11 cellular contexts compared by ENCODE assay signal in genomic region chr9:38339087-38339486, GRCh38. TPM values are rescaled to one million over a fixed set of nuclear protein-coding genes. Genes with fewer than 3 reads are reported as not detected.
DNase-seq lines count a peak whose midpoint lies in the region; ATAC-seq and TF ChIP-seq lines count a peak whose summit lies in the region.
"Had no signal": no experiment of that assay in that cellular context is flagged by ENCODE, and none has a peak within 500 bp of the region (broad histone marks: within the 10 kb centered on the region; RNA-seq: fewer than 3 reads in every experiment).

No MANE protein-coding gene starts in this region.

- H3K36me3 ChIP-seq in colonic mucosa, result no peaks in the 10 kb centered on the region
- H3K36me3 ChIP-seq: BLaER1, vagina had no signal

- H3K9me3 ChIP-seq in colonic mucosa, result no peaks in the 10 kb centered on the region
- H3K9me3 ChIP-seq: BLaER1, vagina had no signal

- no peaks in the 10 kb centered on the region for H3K9me3 Mint-ChIP-seq in activated CD8-positive, alpha-beta memory T cell treated with anti-CD3 and anti-CD28 coated beads, Interleukin-2, amount 10 ng/mL, durations not matched to agents 7 days and 5 days (ENCODE audit: low read depth)

- no peaks in the 10 kb centered on the region for H3K36me3 Mint-ChIP-seq in activated CD8-positive, alpha-beta memory T cell treated with anti-CD3 and anti-CD28 coated beads, Interleukin-2, amount 10 ng/mL, durations not matched to agents 7 days and 5 days

- no peak overlapping the region for H3K4me3 ChIP-seq in colonic mucosa
- H3K4me3 ChIP-seq: BLaER1, skin epidermis, vagina had no signal

- CTCF ChIA-PET in activated CD8-positive, alpha-beta memory T cell treated with anti-CD3 and anti-CD28 coated beads, Interleukin-2, amount 10 ng/mL, durations not matched to agents 7 days and 5 days (lab: Charles Lee), result no interaction called here

- H3K27me3 Mint-ChIP-seq in activated CD8-positive, alpha-beta memory T cell treated with anti-CD3 and anti-CD28 coated beads, Interleukin-2, amount 10 ng/mL, durations not matched to agents 7 days and 5 days, result peaks cover 25% of the 10 kb centered on the region

- peak overlapping the region; percentile 22 for H3K27ac ChIP-seq in colonic mucosa
- H3K27ac ChIP-seq: BLaER1, vagina had no signal

- no peak overlapping the region for H3K9ac ChIP-seq in colonic mucosa (ENCODE audit: low read depth in 2 of 2, low read length in 2 of 2)
- H3K9ac ChIP-seq: BLaER1 had no signal

- H3K4me1 ChIP-seq in colonic mucosa, result no peaks in the 10 kb centered on the region
- H3K4me1 ChIP-seq: BLaER1, vagina had no signal

- H3K27ac Mint-ChIP-seq in activated CD8-positive, alpha-beta memory T cell treated with anti-CD3 and anti-CD28 coated beads, Interleukin-2, amount 10 ng/mL, durations not matched to agents 7 days and 5 days, result no peak overlapping the region

- intact Hi-C loops in colonic mucosa (cut with DNase I), result no loop called here

- ATAC-seq in activated CD8-positive, alpha-beta memory T cell treated with anti-CD3 and anti-CD28 coated beads, Interleukin-2, amount 10 ng/mL, durations not matched to agents 7 days and 5 days, result peak; percentile 67
- ATAC-seq in HG03432 (IDR thresholded peaks at IDR 0.05; ENCODE audit: unreplicated experiment), result peak; percentile 70
- no peak for ATAC-seq in GM21786 (IDR thresholded peaks at IDR 0.05; ENCODE audit: unreplicated experiment)
- ATAC-seq in GM18519 (IDR thresholded peaks at IDR 0.05; ENCODE audit: low FRiP score, unreplicated experiment), result no peak

- H3K4me1 Mint-ChIP-seq in activated CD8-positive, alpha-beta memory T cell treated with anti-CD3 and anti-CD28 coated beads, Interleukin-2, amount 10 ng/mL, durations not matched to agents 7 days and 5 days, result peaks cover 18% of the 10 kb centered on the region

- DNase-seq in activated CD8-positive, alpha-beta memory T cell treated with anti-CD3 and anti-CD28 coated beads, Interleukin-2, amount 10 ng/mL, durations not matched to agents 7 days and 5 days, result peak; percentile 54
- no peak for DNase-seq in activated CD8-positive, alpha-beta memory T cell treated with anti-CD3 and anti-CD28 coated beads for 24 hours
- no peak for DNase-seq in colonic mucosa
- peak; percentile 87 for DNase-seq in renal cortical epithelial cell (ENCODE audit: low read depth)
- DNase-seq in NCI-H187 treated with DMSO at 0.1 percent for 48 hours (lab: John Stamatoyannopoulos, UW), result no peak

- H3K4me3 Mint-ChIP-seq in activated CD8-positive, alpha-beta memory T cell treated with anti-CD3 and anti-CD28 coated beads, Interleukin-2, amount 10 ng/mL, durations not matched to agents 7 days and 5 days, result no peak overlapping the region

- no peaks in the 10 kb centered on the region for H3K27me3 ChIP-seq in colonic mucosa
- H3K27me3 ChIP-seq: BLaER1, vagina had no signal

- no peak for TF ChIP-seq CTCF in colonic mucosa (IDR thresholded peaks at IDR 0.05)

RNA-seq across cellular contexts. Expression of gene ALDH1B1, which starts 53.4 kb away (rescaled TPM):
- 10 to 100 TPM; 13.5 to 16.7 TPM for total RNA-seq in activated CD8-positive, alpha-beta memory T cell treated with anti-CD3 and anti-CD28 coated beads, Interleukin-2, amount 10 ng/mL, durations not matched to agents 7 days and 5 days
- total RNA-seq in colonic mucosa (10 to 100 TPM; 58.7 to 89.9 TPM), renal cortical epithelial cell (43.2 and 162 TPM in 2 replicates)

Comparison
In these comparisons a context has a peak if more than half of its experiments do, and no peak if none do; other contexts are left out.
1. DNase-seq: peak in activated CD8-positive, alpha-beta memory T cell treated with anti-CD3 and anti-CD28 coated beads, Interleukin-2, amount 10 ng/mL, durations not matched to agents 7 days and 5 days (single experiment) and renal cortical epithelial cell (single experiment); none in activated CD8-positive, alpha-beta memory T cell treated with anti-CD3 and anti-CD28 coated beads for 24 hours (single experiment), colonic mucosa (single experiment) and NCI-H187 treated with DMSO at 0.1 percent for 48 hours (single experiment).
2. ATAC-seq: peak in activated CD8-positive, alpha-beta memory T cell treated with anti-CD3 and anti-CD28 coated beads, Interleukin-2, amount 10 ng/mL, durations not matched to agents 7 days and 5 days (single experiment) and HG03432 (single experiment); none in GM21786 (single experiment) and GM18519 (single experiment).